8 cellular contexts compared by ENCODE assay signal in genomic region chr17:60941028-60941427, GRCh38.
A peak's percentile ranks its signal among the peaks of the same experiment; 100 is the strongest.
DNase-seq lines count a peak whose midpoint lies in the region; ATAC-seq and TF ChIP-seq lines count a peak whose summit lies in the region.

No MANE protein-coding gene starts in this region.

- CTCF ChIA-PET in RWPE1 (lab: Yijun Ruan, JAX): interaction anchor here (0.6 kb wide), 1 partner anchor 72 kb away, joined by 6 read pairs; no protein-coding TSS in a partner anchor

- H3K9me3 Mint-ChIP-seq in natural killer cell treated with Interleukin-12 subunit alpha and Interleukin-12 subunit beta and Interleukin-15 and Interleukin-18, amount 100 ng/mL, for 72 hours: no peaks in the 10 kb centered on the region

- H3K9me3 ChIP-seq in fibroblast of lung (ENCODE audit: control insufficient read depth, insufficient read depth, low read depth, low read length): no peaks in the 10 kb centered on the region

- peak; percentile 91 for DNase-seq in AG10803 (ENCODE audit: low read depth)
- DNase-seq in RWPE1 (ENCODE audit: low spot score): peak; percentile 19
- DNase-seq in fibroblast of lung (ENCODE audit: low read depth in 2 of 2): peak; percentile 98 to 100
- peak; percentile 76 for DNase-seq in non-pigmented ciliary epithelial cell (ENCODE audit: low read depth)
- no peak for DNase-seq in NCI-H1694 treated with DMSO at 0.1 percent for 48 hours (lab: John Stamatoyannopoulos, UW)
- no peak for DNase-seq in effector CD8-positive, alpha-beta T cell (lab: John Stamatoyannopoulos, UW)
- DNase-seq in H7: no peak
- no peak for DNase-seq in natural killer cell treated with Interleukin-12 subunit alpha and Interleukin-12 subunit beta and Interleukin-15 and Interleukin-18, amount 100 ng/mL, for 72 hours (ENCODE audit: low spot score)

- peak overlapping the region; percentile 71 for H2AFZ ChIP-seq in fibroblast of lung (ENCODE audit: low read length)

- H3K27me3 ChIP-seq in fibroblast of lung (ENCODE audit: control insufficient read depth, insufficient read depth, low read length) (no peaks in the 10 kb centered on the region), H7 (ENCODE audit: control insufficient read depth, insufficient read depth, low read length) (no peaks in the 10 kb centered on the region)

- TF ChIP-seq CTCF in AG10803 (conservative IDR thresholded peaks at IDR 0.05; ENCODE audit: low read length) (no peak), RWPE1 (conservative IDR thresholded peaks at IDR 0.05; ENCODE audit: low read depth) (no peak), fibroblast of lung (conservative IDR thresholded peaks at IDR 0.05 in 1 of 2, IDR thresholded peaks at IDR 0.05 in 1 of 2; ENCODE audit: low read depth in 1 of 2, low read length in 2 of 2) (no peak)

- no peak for ATAC-seq in natural killer cell treated with Interleukin-12 subunit alpha and Interleukin-12 subunit beta and Interleukin-15 and Interleukin-18, amount 100 ng/mL, for 72 hours

- no peak overlapping the region for H3K4me3 Mint-ChIP-seq in natural killer cell treated with Interleukin-12 subunit alpha and Interleukin-12 subunit beta and Interleukin-15 and Interleukin-18, amount 100 ng/mL, for 72 hours

- POLR2A ChIA-PET in RWPE1 (lab: Yijun Ruan, JAX; ENCODE audit: low non-redundant PET): no interaction called here

- H3K4me3 ChIP-seq in AG10803 (ENCODE audit: low read length) (no peak overlapping the region), fibroblast of lung (replicated peaks in 1 of 4; ENCODE audit: control extremely low read depth in 1 of 4, insufficient read depth in 1 of 4, low read depth in 3 of 4, low read length in 4 of 4) (peak overlapping the region in 1 of 4 experiments; percentile 7), H7 (ENCODE audit: insufficient read depth, low read depth, low read length) (no peak overlapping the region)

- H3K4me2 ChIP-seq in fibroblast of lung (ENCODE audit: extremely low read depth, insufficient read depth, low read length): peak overlapping the region; percentile 80

- no peak overlapping the region for H3K27ac Mint-ChIP-seq in natural killer cell treated with Interleukin-12 subunit alpha and Interleukin-12 subunit beta and Interleukin-15 and Interleukin-18, amount 100 ng/mL, for 72 hours

- no peaks in the 10 kb centered on the region for H3K4me1 Mint-ChIP-seq in natural killer cell treated with Interleukin-12 subunit alpha and Interleukin-12 subunit beta and Interleukin-15 and Interleukin-18, amount 100 ng/mL, for 72 hours (ENCODE audit: low read depth in 2 of 2)

- no peak overlapping the region for H3K9ac ChIP-seq in fibroblast of lung (ENCODE audit: insufficient read depth, low read length)

- no peaks in the 10 kb centered on the region for H3K79me2 ChIP-seq in fibroblast of lung (ENCODE audit: control insufficient read depth, insufficient read depth, low read length)

- peaks cover 5% of the 10 kb centered on the region for H3K36me3 Mint-ChIP-seq in natural killer cell treated with Interleukin-12 subunit alpha and Interleukin-12 subunit beta and Interleukin-15 and Interleukin-18, amount 100 ng/mL, for 72 hours

- peaks cover 10% of the 10 kb centered on the region for H3K4me1 ChIP-seq in fibroblast of lung (ENCODE audit: control insufficient read depth, extremely low read depth, insufficient read depth, low read length)

- no peak overlapping the region for H3K27ac ChIP-seq in RWPE1
- peak overlapping the region; percentile 47 for H3K27ac ChIP-seq in fibroblast of lung (ENCODE audit: insufficient read depth, low read length)

- no peaks in the 10 kb centered on the region for H3K27me3 Mint-ChIP-seq in natural killer cell treated with Interleukin-12 subunit alpha and Interleukin-12 subunit beta and Interleukin-15 and Interleukin-18, amount 100 ng/mL, for 72 hours

- H3K36me3 ChIP-seq in fibroblast of lung (ENCODE audit: control insufficient read depth, insufficient read depth, low read length) (no peaks in the 10 kb centered on the region), H7 (replicated peaks; ENCODE audit: control insufficient read depth, insufficient read depth, low read length) (no peaks in the 10 kb centered on the region)

- H4K20me1 ChIP-seq in fibroblast of lung (ENCODE audit: control insufficient read depth, extremely low read depth, insufficient read depth, low read length): no peaks in the 10 kb centered on the region

Comparison
In these comparisons a context has a peak if more than half of its experiments do, and no peak if none do; other contexts are left out.
1. DNase-seq: peak in AG10803 (single experiment), RWPE1 (single experiment), fibroblast of lung (2 of 2) and non-pigmented ciliary epithelial cell (single experiment); none in NCI-H1694 treated with DMSO at 0.1 percent for 48 hours (single experiment), effector CD8-positive, alpha-beta T cell (single experiment), H7 (single experiment) and natural killer cell treated with Interleukin-12 subunit alpha and Interleukin-12 subunit beta and Interleukin-15 and Interleukin-18, amount 100 ng/mL, for 72 hours (single experiment).